In the genomic region with DNA sequence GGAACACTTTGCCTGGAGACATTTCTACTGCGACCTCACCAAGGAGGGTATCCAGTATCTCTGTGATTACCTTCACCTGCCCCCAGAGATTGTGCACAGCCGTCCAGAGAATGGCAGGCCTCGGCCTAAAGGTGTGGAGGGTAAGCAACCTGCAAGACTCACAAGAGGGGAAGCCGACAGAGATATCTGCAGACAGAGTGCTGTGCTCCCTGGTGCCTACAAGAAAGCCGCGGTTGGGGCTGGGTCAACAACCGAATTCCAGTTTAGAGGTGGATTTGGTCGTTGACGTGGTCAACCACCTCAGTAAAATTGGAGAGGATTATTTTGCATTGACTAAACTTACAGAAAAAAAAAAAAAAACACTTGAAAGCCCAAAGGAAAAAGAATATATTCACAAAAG, we compare ENCODE assay signal across 29 cellular contexts.
"Had no signal": no experiment of that assay in that cellular context is flagged by ENCODE, and none has a peak within 500 bp of the region (broad histone marks: within the 10 kb centered on the region; RNA-seq: fewer than 3 reads in every experiment).

No MANE protein-coding gene starts in this region.

- H3K36me3 ChIP-seq: MG63 had no signal

- H3K4me3 ChIP-seq: MG63 had no signal

- H3K27me3 ChIP-seq: MG63 had no signal

- DNase-seq: Karpas-422, Kasumi-1, KG1, MG63, MM.1S, NCI-H1048, NCI-H1092, NCI-H1092 treated with DMSO at 0.1 percent for 48 hours, NCI-H1105, NCI-H1105 treated with DMSO at 0.1 percent for 48 hours, NCI-H1417 treated with DMSO at 0.1 percent for 48 hours, NCI-H1436, NCI-H1694, NCI-H1694 treated with DMSO at 0.1 percent for 48 hours, NCI-H187, NCI-H187 treated with DMSO at 0.1 percent for 48 hours, NCI-H1930, NCI-H2029, NCI-H2029 treated with DMSO at 0.1 percent for 48 hours, NCI-H2081 treated with DMSO at 0.1 percent for 48 hours, NCI-H2107, NCI-H2171, NCI-H2171 treated with DMSO at 0.1 percent for 48 hours, NCI-H2227 treated with DMSO at 0.1 percent for 48 hours, NCI-H226, NCI-H345, NCI-H446, NCI-H446 treated with DMSO at 0.1 percent for 48 hours had no signal

- H3K27ac ChIP-seq: KMS-11 had no signal

- H3K9me3 ChIP-seq: MG63 had no signal
